ENCODE assay signal across 27 cellular contexts in genomic region chr22:46793497-46793896, GRCh38. TPM values are rescaled to one million over a fixed set of nuclear protein-coding genes. Genes with fewer than 3 reads are reported as not detected.
A peak's percentile ranks its signal among the peaks of the same experiment; 100 is the strongest.
DNase-seq lines count a peak whose midpoint lies in the region; ATAC-seq and TF ChIP-seq lines count a peak whose summit lies in the region.
"Had no signal": no experiment of that assay in that cellular context is flagged by ENCODE, and none has a peak within 500 bp of the region (broad histone marks: within the 10 kb centered on the region; RNA-seq: fewer than 3 reads in every experiment).

No MANE protein-coding gene starts in this region.

- no peak overlapping the region for H4K8ac ChIP-seq in neuronal stem cell (ENCODE audit: low read depth, low read length)

- H3K27me3 ChIP-seq in neuronal stem cell (ENCODE audit: control insufficient read depth in 3 of 3, insufficient read depth in 3 of 3, low read depth in 1 of 3, low read length in 3 of 3) (peaks cover 0 to 2% (median 0%) of the 10 kb centered on the region in 3 experiments), right lobe of liver (no peaks in the 10 kb centered on the region)
- H3K27me3 ChIP-seq: adrenal gland, esophagus muscularis mucosa had no signal

- no peak overlapping the region for H4K91ac ChIP-seq in neuronal stem cell (ENCODE audit: low read depth, low read length, poor library complexity)

- H3K18ac ChIP-seq in neuronal stem cell (ENCODE audit: low read length), result no peak overlapping the region

- peak overlapping the region; percentile 73 for H3K27ac Mint-ChIP-seq in T-helper 2 cell treated with Interferon-gamma antibody and Interleukin-4, amounts not matched to agents 5 μg/mL and 100 μg/mL, for 36 hours
- H3K27ac Mint-ChIP-seq in T-helper 17 cell, result peak overlapping the region; percentile 98
- peak overlapping the region; percentile 100 for H3K27ac Mint-ChIP-seq in effector memory CD8-positive, alpha-beta T cell
- H3K27ac Mint-ChIP-seq: nephron, type B pancreatic cell, WTC11 had no signal

- no peaks in the 10 kb centered on the region for H3K9me3 ChIP-seq in T-helper 17 cell (ENCODE audit: control insufficient read depth, low read length, poor library complexity, severe bottlenecking)
- peaks cover 0 to 2% of the 10 kb centered on the region in 2 donors for H3K9me3 ChIP-seq in neuronal stem cell (replicated peaks in 1 of 2; ENCODE audit: control insufficient read depth in 2 of 2, insufficient read depth in 1 of 2, low read depth in 1 of 2, low read length in 2 of 2)
- no peaks in the 10 kb centered on the region for H3K9me3 ChIP-seq in right lobe of liver
- H3K9me3 ChIP-seq: adrenal gland, esophagus muscularis mucosa had no signal

- intact Hi-C loops in right lobe of liver (cut with DNase I), result no loop called here

- H3K27ac ChIP-seq in neuronal stem cell (replicated peaks; ENCODE audit: low read length), result no peak overlapping the region
- no peak overlapping the region for H3K27ac ChIP-seq in right lobe of liver
- H3K27ac ChIP-seq: esophagus muscularis mucosa had no signal

- H3K4me3 Mint-ChIP-seq in T-helper 2 cell treated with Interferon-gamma antibody and Interleukin-4, amounts not matched to agents 5 μg/mL and 100 μg/mL, for 36 hours, result no peak overlapping the region
- H3K4me3 Mint-ChIP-seq in T-helper 17 cell, result no peak overlapping the region
- no peak overlapping the region for H3K4me3 Mint-ChIP-seq in effector memory CD8-positive, alpha-beta T cell
- H3K4me3 Mint-ChIP-seq: brain, nephron, type B pancreatic cell, WTC11 had no signal

- H2BK15ac ChIP-seq in neuronal stem cell (ENCODE audit: low read length), result no peak overlapping the region

- H2BK12ac ChIP-seq in neuronal stem cell (ENCODE audit: low read length), result no peak overlapping the region

- no peak overlapping the region for H3K4ac ChIP-seq in neuronal stem cell (ENCODE audit: low read length)

- TF ChIP-seq POLR2A in right lobe of liver (IDR thresholded peaks at IDR 0.05), result no peak

- H3K14ac ChIP-seq in neuronal stem cell (ENCODE audit: low read length), result peak overlapping the region; percentile 92

- ATAC-seq in T-helper 17 cell (no peak), right lobe of liver (no peak), HG02981 (IDR thresholded peaks at IDR 0.05; ENCODE audit: unreplicated experiment) (no peak)
- ATAC-seq in effector memory CD8-positive, alpha-beta T cell (replicated peaks), result no peak
- ATAC-seq: HCT116, HepG2, sciatic nerve, SK-N-SH treated with all-trans-retinoic acid at 6 μM for 48 hours, WTC11 had no signal

- H3K4me3 ChIP-seq in neuronal stem cell (ENCODE audit: low read length in 2 of 2), result no peak overlapping the region
- no peak overlapping the region for H3K4me3 ChIP-seq in right lobe of liver
- H3K4me3 ChIP-seq: adrenal gland, esophagus muscularis mucosa had no signal

- no peak overlapping the region for H3K23ac ChIP-seq in neuronal stem cell (ENCODE audit: low read depth, low read length, poor library complexity)

- peaks cover 12% of the 10 kb centered on the region for H3K79me1 ChIP-seq in neuronal stem cell (ENCODE audit: low read depth, low read length)

- no peak for TF ChIP-seq CTCF in right lobe of liver (IDR thresholded peaks at IDR 0.05)

- no peaks in the 10 kb centered on the region for H3K27me3 Mint-ChIP-seq in T-helper 2 cell treated with Interferon-gamma antibody and Interleukin-4, amounts not matched to agents 5 μg/mL and 100 μg/mL, for 36 hours (ENCODE audit: low read depth)
- H3K27me3 Mint-ChIP-seq in T-helper 17 cell, result no peaks in the 10 kb centered on the region
- no peaks in the 10 kb centered on the region for H3K27me3 Mint-ChIP-seq in effector memory CD8-positive, alpha-beta T cell
- H3K27me3 Mint-ChIP-seq: brain, type B pancreatic cell had no signal

- H2AFZ ChIP-seq in neuronal stem cell (ENCODE audit: low read length), result no peak overlapping the region

- H3K4me1 Mint-ChIP-seq in T-helper 2 cell treated with Interferon-gamma antibody and Interleukin-4, amounts not matched to agents 5 μg/mL and 100 μg/mL, for 36 hours (ENCODE audit: low read depth), result peaks cover 34% of the 10 kb centered on the region
- H3K4me1 Mint-ChIP-seq in T-helper 17 cell, result peaks cover 18% of the 10 kb centered on the region
- peaks cover 25 to 33% of the 10 kb centered on the region in 2 donors for H3K4me1 Mint-ChIP-seq in effector memory CD8-positive, alpha-beta T cell (ENCODE audit: low read depth in 2 of 2)
- H3K4me1 Mint-ChIP-seq: WTC11 had no signal

- peaks cover 11 to 38% of the 10 kb centered on the region in 2 donors for H3K36me3 ChIP-seq in neuronal stem cell (replicated peaks in 1 of 2; ENCODE audit: control insufficient read depth in 2 of 2, insufficient read depth in 2 of 2, low read length in 2 of 2)
- H3K36me3 ChIP-seq in right lobe of liver, result peaks cover 5 to 21% (median 7%) of the 10 kb centered on the region in 4 donors

- no CpG with 5 or more reads among the region's 23 CpGs for WGBS in neuronal stem cell (ENCODE audit: extremely low coverage in 2 of 2, insufficient read length in 2 of 2, insufficient replicate concordance in 1 of 2), 2 donors
- 92% methylated on average over 2 of the region's 23 CpGs for WGBS in right lobe of liver (ENCODE audit: insufficient coverage, low coverage, low lambda C conversion rate, missing lambda C conversion rate)

- H2AK5ac ChIP-seq in neuronal stem cell (ENCODE audit: low read depth, low read length), result no peak overlapping the region

- H3K4me1 ChIP-seq in neuronal stem cell (ENCODE audit: control insufficient read depth in 2 of 2, insufficient read depth in 1 of 2, low read depth in 1 of 2, low read length in 2 of 2) (no peaks in the 10 kb centered on the region), right lobe of liver (peaks cover 0 to 6% (median 2%) of the 10 kb centered on the region in 4 donors)

- H3K9me3 Mint-ChIP-seq in T-helper 2 cell treated with Interferon-gamma antibody and Interleukin-4, amounts not matched to agents 5 μg/mL and 100 μg/mL, for 36 hours, result no peaks in the 10 kb centered on the region
- no peaks in the 10 kb centered on the region for H3K9me3 Mint-ChIP-seq in effector memory CD8-positive, alpha-beta T cell
- H3K9me3 Mint-ChIP-seq: brain, nephron, type B pancreatic cell, WTC11 had no signal

- H2BK120ac ChIP-seq in neuronal stem cell (ENCODE audit: low read depth, low read length), result no peak overlapping the region

- H3K36me3 Mint-ChIP-seq in T-helper 2 cell treated with Interferon-gamma antibody and Interleukin-4, amounts not matched to agents 5 μg/mL and 100 μg/mL, for 36 hours (ENCODE audit: low read depth), result peaks cover 18% of the 10 kb centered on the region
- H3K36me3 Mint-ChIP-seq in T-helper 17 cell (ENCODE audit: low read depth), result peaks cover 1% of the 10 kb centered on the region
- peaks cover 29% of the 10 kb centered on the region for H3K36me3 Mint-ChIP-seq in effector memory CD8-positive, alpha-beta T cell (ENCODE audit: insufficient read depth)

- no peak for DNase-seq in T-helper 2 cell treated with Interferon-gamma antibody and Interleukin-4, amounts not matched to agents 5 μg/mL and 100 μg/mL, for 36 hours (ENCODE audit: low spot score)
- DNase-seq in T-helper 2 cell (no peak), T-helper 17 cell (no peak), neuronal stem cell (ENCODE audit: low spot score) (no peak), right lobe of liver (no peak), NCI-H524 (lab: John Stamatoyannopoulos, UW) (no peak)
- DNase-seq in effector memory CD8-positive, alpha-beta T cell, result no peak
- DNase-seq: DMS153; effector CD4-positive, alpha-beta T cell; foreskin melanocyte; mesendoderm; NCI-H1105 treated with DMSO at 0.1 percent for 48 hours; NCI-H2029 treated with DMSO at 0.1 percent for 48 hours; NCI-H226; NCI-H748 treated with DMSO at 0.1 percent for 48 hours; stimulated activated CD4-positive, alpha-beta T cell treated with anti-CD3 and anti-CD28 coated beads, Interleukin-15, amount 100 ng/mL, for 24 hours had no signal

- H3K4me2 ChIP-seq in neuronal stem cell (ENCODE audit: insufficient read depth, low read length, poor library complexity, severe bottlenecking), result no peak overlapping the region

- H2BK5ac ChIP-seq in neuronal stem cell (ENCODE audit: low read length), result no peak overlapping the region

- peak overlapping the region; percentile 57 for H3K9ac ChIP-seq in neuronal stem cell (ENCODE audit: low read depth, low read length, poor library complexity)

RNA-seq across cellular contexts. Expression of gene TBC1D22A, which starts 31.0 kb away (rescaled TPM):
- total RNA-seq in T-helper 17 cell, result 10 to 100 TPM; 42.1 to 43.8 TPM
- 10.2 TPM for polyA plus RNA-seq in neuronal stem cell (2013, experiment 1 of 2)
- polyA plus RNA-seq in neuronal stem cell (2013, experiment 2 of 2), result 10.6 TPM
- 10 to 100 TPM; 10.9 to 18.1 (median 14.0) TPM for total RNA-seq in right lobe of liver

RNA-seq across cellular contexts. Expression of gene CERK, which starts 55.4 kb away (rescaled TPM):
- 100 to 1,000 TPM; 164 to 174 TPM for total RNA-seq in T-helper 17 cell
- 50.9 TPM for polyA plus RNA-seq in neuronal stem cell (2013, experiment 1 of 2)
- polyA plus RNA-seq in neuronal stem cell (2013, experiment 2 of 2), result 51.4 TPM
- 10 to 100 TPM in 5 of 6 experiments, 1 to 10 TPM in 1; 9.6 to 27.5 (median 18.5) TPM for total RNA-seq in right lobe of liver

Comparison
In these comparisons a context has a peak if more than half of its experiments do, and no peak if none do; other contexts are left out.
1. RNA of gene CERK, which starts 55.4 kb away (total RNA-seq): 164 to 174 TPM in T-helper 17 cell; 9.6 to 27.5 TPM in right lobe of liver; every median in the first group is over 4 times any median in the second.
2. Peak in every context shown above with its lines, with median percentiles within 50 percentile points of each other: H3K27ac Mint-ChIP-seq.